ENCODE assay signal across 7 cellular contexts in genomic region chr14:101791919-101792572, GRCh38. TPM values are rescaled to one million over a fixed set of nuclear protein-coding genes. Genes with fewer than 3 reads are reported as not detected.
DNase-seq lines count a peak whose midpoint lies in the region; ATAC-seq and TF ChIP-seq lines count a peak whose summit lies in the region.

No MANE protein-coding gene starts in this region.

- DNase-seq in PC-9 (peak in 1 of 2 experiments; percentile 84), pulmonary artery endothelial cell (ENCODE audit: low read depth, low spot score) (peak; percentile 19), HT-29 (ENCODE audit: low spot score) (no peak), posterior cingulate gyrus (no peak)

- ATAC-seq in GM21360 (IDR thresholded peaks at IDR 0.05; ENCODE audit: unreplicated experiment) (peak; percentile 52), GM18867 (IDR thresholded peaks at IDR 0.05; ENCODE audit: unreplicated experiment) (no peak)

- H2AFZ ChIP-seq in PC-9 = peak overlapping the region; percentile 29; the same call in 1 of the 2 replicates

- H4K20me1 ChIP-seq in PC-9 (ENCODE audit: insufficient read depth) = no peaks in the 10 kb centered on the region

- TF ChIP-seq CTCF in PC-9 (conservative IDR thresholded peaks at IDR 0.05) = no peak

- no peaks in the 10 kb centered on the region for H3K9me2 ChIP-seq in PC-9 (ENCODE audit: insufficient read depth)

- H3K9me3 ChIP-seq in PC-9 (ENCODE audit: insufficient read depth, low read depth) (no peaks in the 10 kb centered on the region), endocrine pancreas (ENCODE audit: control insufficient read depth, low read length) (no peaks in the 10 kb centered on the region)

- H3K79me2 ChIP-seq in PC-9 (ENCODE audit: low read depth) = no peaks in the 10 kb centered on the region

- H3K4me1 ChIP-seq in PC-9 (replicated peaks; ENCODE audit: insufficient read depth) = peaks cover 11% of the 10 kb centered on the region
- H3K4me1 ChIP-seq in endocrine pancreas (ENCODE audit: control insufficient read depth, insufficient read depth, low read length) = no peaks in the 10 kb centered on the region

- H3K4me2 ChIP-seq in PC-9 = peak overlapping the region; percentile 65

- H3K27me3 ChIP-seq in PC-9 (ENCODE audit: insufficient read depth, low read depth) (no peaks in the 10 kb centered on the region), endocrine pancreas (ENCODE audit: control insufficient read depth, insufficient read depth, low read length) (no peaks in the 10 kb centered on the region)

- CTCF ChIA-PET in PC-9 (lab: Charles Lee) = interaction anchor here (0.9 to 1.2 kb wide), 3 partner anchors 11 to 21 kb away, joined by 4 to 10 read pairs (median 5); no protein-coding TSS in a partner anchor

- peak overlapping the region; percentile 22; the same call in 1 of the 2 replicates for H3K4me3 ChIP-seq in PC-9
- peak overlapping the region; percentile 97 for H3K4me3 ChIP-seq in endocrine pancreas (ENCODE audit: control insufficient read depth, insufficient read depth, low read length)

- H3K36me3 ChIP-seq in PC-9 (ENCODE audit: low read depth) (0 out of 2 replicates have a peak, but pooled peaks cover under 1% of the 10 kb centered on the region), endocrine pancreas (ENCODE audit: control insufficient read depth, insufficient read depth, low read length) (no peaks in the 10 kb centered on the region)

- POLR2A ChIA-PET in PC-9 (lab: Charles Lee; ENCODE audit: unreplicated experiment) = interaction anchor here (0.6 kb wide), 1 partner anchor 83 kb away, joined by 3 read pairs; no protein-coding TSS in a partner anchor

- intact Hi-C loops in PC-9 (cut with micrococcal nuclease; ENCODE audit: unreplicated experiment) (loop anchor here (2.0 kb wide), 1 partner anchor 17 kb away; no protein-coding TSS in a partner anchor), posterior cingulate gyrus (cut with DNase I) (no loop called here)

- H3F3A ChIP-seq in PC-9 (ENCODE audit: insufficient read depth, low read depth) = 0 out of 2 replicates have a peak, but pooled peaks cover 6% of the 10 kb centered on the region

- no peak overlapping the region for H3K9ac ChIP-seq in endocrine pancreas (ENCODE audit: control insufficient read depth, insufficient read depth, low read length)

- BruUV-seq in PC-9 (replicated peaks; lab: Mats Ljungman, UMichigan) = no TSS peak

- H3K27ac ChIP-seq in PC-9 = peak overlapping the region; percentile 24

RNA-seq across cellular contexts. Expression of gene PPP2R5C, which starts 30.5 kb away (rescaled TPM):
- 301 and 401 TPM in 2 replicates for total RNA-seq in PC-9 (2021)
- total RNA-seq in pulmonary artery endothelial cell = 81.4 and 81.5 TPM in 2 replicates
- total RNA-seq in HT-29 (2014; rRNA removed; shearing (Covaris generic)) = 41.4 and 47.9 TPM in 2 replicates
